ENCODE assay signal across 8 cellular contexts in the genomic region with DNA sequence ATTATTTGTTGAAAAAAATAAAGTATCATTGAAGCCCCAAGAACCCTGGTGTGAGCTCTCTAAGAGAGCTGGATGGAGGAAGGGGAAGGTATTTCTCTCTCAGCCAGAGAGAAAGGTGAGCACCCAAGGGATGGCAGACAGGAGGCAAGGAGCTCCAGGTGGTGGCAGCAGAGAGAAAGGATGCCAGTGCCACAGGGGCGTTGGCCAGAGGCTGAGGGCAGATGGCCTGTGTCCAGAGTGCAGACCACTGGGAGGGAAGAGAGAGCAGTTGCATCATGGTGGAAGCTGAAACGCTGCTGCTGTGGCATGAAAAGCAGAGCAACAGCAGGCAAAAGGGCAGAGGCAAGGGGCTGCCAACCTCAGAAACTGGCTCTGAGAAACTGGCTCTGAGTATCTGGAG. TPM values are rescaled to one million over a fixed set of nuclear protein-coding genes. Genes with fewer than 3 reads are reported as not detected.
DNase-seq lines count a peak whose midpoint lies in the region; ATAC-seq, FAIRE-seq and TF ChIP-seq lines count a peak whose summit lies in the region.

No MANE protein-coding gene starts in this region.

- no peak overlapping the region for H3K27ac Mint-ChIP-seq in activated T-helper 1 cell treated with anti-CD3 and anti-CD28 coated beads, Interleukin-12 subunit alpha, Interleukin-12 subunit beta, Interleukin-2, Interleukin-4 antibody, amounts not matched to agents 30 ng/mL and 10 ng/mL and 1 ng/mL, durations not matched to agents 14 hours and 24 hours and 36 hours

- H3K9me3 ChIP-seq in SU-DHL-6 (ENCODE audit: insufficient read depth, low read length) = no peaks in the 10 kb centered on the region
- H3K9me3 ChIP-seq in kidney (ENCODE audit: control insufficient read depth in 1 of 2, low read length in 2 of 2) = no peaks in the 10 kb centered on the region
- no peaks in the 10 kb centered on the region for H3K9me3 ChIP-seq in testis

- DNase-seq in COR-L47 (lab: John Stamatoyannopoulos, UW) (peak; percentile 39), H7 (peak; percentile 44), kidney (peak; percentile 69), testis (no peak)
- no peak for DNase-seq in activated T-helper 1 cell treated with anti-CD3 and anti-CD28 coated beads, Interleukin-12 subunit alpha, Interleukin-12 subunit beta, Interleukin-2, Interleukin-4 antibody, amounts not matched to agents 30 ng/mL and 10 ng/mL and 1 ng/mL, durations not matched to agents 14 hours and 24 hours and 36 hours (ENCODE audit: low spot score)

- H3K36me3 ChIP-seq in H7 (replicated peaks; ENCODE audit: control insufficient read depth, insufficient read depth, low read length) (no peaks in the 10 kb centered on the region), SU-DHL-6 (ENCODE audit: low read length) (no peaks in the 10 kb centered on the region), kidney (ENCODE audit: control insufficient read depth in 1 of 2, insufficient read depth in 2 of 2, low read length in 2 of 2) (no peaks in the 10 kb centered on the region), testis (ENCODE audit: low read depth, missing control alignments) (no peaks in the 10 kb centered on the region)

- H3K4me1 Mint-ChIP-seq in activated T-helper 1 cell treated with anti-CD3 and anti-CD28 coated beads, Interleukin-12 subunit alpha, Interleukin-12 subunit beta, Interleukin-2, Interleukin-4 antibody, amounts not matched to agents 30 ng/mL and 10 ng/mL and 1 ng/mL, durations not matched to agents 14 hours and 24 hours and 36 hours (ENCODE audit: low read depth) = peaks cover 36% of the 10 kb centered on the region

- ATAC-seq in GM19463 (IDR thresholded peaks at IDR 0.05; ENCODE audit: unreplicated experiment) (no peak), GM18502 (IDR thresholded peaks at IDR 0.05; ENCODE audit: poor library complexity, unreplicated experiment) (no peak)

- no peak overlapping the region for H3K9ac ChIP-seq in SU-DHL-6 (ENCODE audit: low read length)
- no peak overlapping the region for H3K9ac ChIP-seq in kidney (ENCODE audit: low read length in 2 of 2)

- H3K36me3 Mint-ChIP-seq in activated T-helper 1 cell treated with anti-CD3 and anti-CD28 coated beads, Interleukin-12 subunit alpha, Interleukin-12 subunit beta, Interleukin-2, Interleukin-4 antibody, amounts not matched to agents 30 ng/mL and 10 ng/mL and 1 ng/mL, durations not matched to agents 14 hours and 24 hours and 36 hours (ENCODE audit: low read depth) = no peaks in the 10 kb centered on the region

- H3K4me2 ChIP-seq in SU-DHL-6 (ENCODE audit: low read depth, low read length, poor library complexity, severe bottlenecking) = no peak overlapping the region

- peak; percentile 43 for TF ChIP-seq CTCF in SU-DHL-6 (IDR thresholded peaks at IDR 0.05; ENCODE audit: insufficient read depth, low read length, poor library complexity, severe bottlenecking)
- peak; percentile 53 for TF ChIP-seq CTCF in kidney (IDR thresholded peaks at IDR 0.05; ENCODE audit: borderline replicate concordance, extremely low read depth, insufficient read depth)
- no peak for TF ChIP-seq CTCF in testis (IDR thresholded peaks at IDR 0.05)

- peaks cover 26% of the 10 kb centered on the region for H3K27me3 Mint-ChIP-seq in activated T-helper 1 cell treated with anti-CD3 and anti-CD28 coated beads, Interleukin-12 subunit alpha, Interleukin-12 subunit beta, Interleukin-2, Interleukin-4 antibody, amounts not matched to agents 30 ng/mL and 10 ng/mL and 1 ng/mL, durations not matched to agents 14 hours and 24 hours and 36 hours (ENCODE audit: insufficient read depth)

- 81 to 83% methylated on average over 2 of the region's 2 CpGs for WGBS in testis, 2 donors

- no peaks in the 10 kb centered on the region for H3K9me2 ChIP-seq in SU-DHL-6 (replicated peaks; ENCODE audit: insufficient read depth, low read length)

- H3K4me1 ChIP-seq in kidney (ENCODE audit: control insufficient read depth in 1 of 2, insufficient read depth in 1 of 2, low read depth in 1 of 2, low read length in 2 of 2) (peaks cover 0 to under 1% of the 10 kb centered on the region in 2 donors), testis (peaks cover 11% of the 10 kb centered on the region)

- intact Hi-C loops in kidney (cut with DNase I) (no loop called here), testis (cut with DNase I; ENCODE audit: low total_unique reads) (no loop called here)
- intact Hi-C loops in activated T-helper 1 cell treated with anti-CD3 and anti-CD28 coated beads, Interleukin-12 subunit alpha, Interleukin-12 subunit beta, Interleukin-2, Interleukin-4 antibody, amounts not matched to agents 30 ng/mL and 10 ng/mL and 1 ng/mL, durations not matched to agents 14 hours and 24 hours and 36 hours (cut with micrococcal nuclease) = no loop called here

- no peaks in the 10 kb centered on the region for H3K79me2 ChIP-seq in SU-DHL-6 (ENCODE audit: insufficient read depth, low read length)

- FAIRE-seq in kidney (lab: Jason Lieb, UNC) = no peak

- H3K4me3 Mint-ChIP-seq in activated T-helper 1 cell treated with anti-CD3 and anti-CD28 coated beads, Interleukin-12 subunit alpha, Interleukin-12 subunit beta, Interleukin-2, Interleukin-4 antibody, amounts not matched to agents 30 ng/mL and 10 ng/mL and 1 ng/mL, durations not matched to agents 14 hours and 24 hours and 36 hours = no peak overlapping the region

- no peak overlapping the region for H3K27ac ChIP-seq in SU-DHL-6 (ENCODE audit: low read depth, low read length)
- no peak overlapping the region for H3K27ac ChIP-seq in kidney (ENCODE audit: low read depth in 2 of 2, low read length in 2 of 2)
- H3K27ac ChIP-seq in testis = no peak overlapping the region

- no peak overlapping the region for H3K4me3 ChIP-seq in H7 (ENCODE audit: insufficient read depth, low read depth, low read length)
- H3K4me3 ChIP-seq in SU-DHL-6 (ENCODE audit: insufficient read depth, low read length, poor library complexity, severe bottlenecking) = no peak overlapping the region
- H3K4me3 ChIP-seq in kidney (ENCODE audit: low read length in 2 of 2) = no peak overlapping the region
- H3K4me3 ChIP-seq in testis = no peak overlapping the region

- H3K9me3 Mint-ChIP-seq in activated T-helper 1 cell treated with anti-CD3 and anti-CD28 coated beads, Interleukin-12 subunit alpha, Interleukin-12 subunit beta, Interleukin-2, Interleukin-4 antibody, amounts not matched to agents 30 ng/mL and 10 ng/mL and 1 ng/mL, durations not matched to agents 14 hours and 24 hours and 36 hours = no peaks in the 10 kb centered on the region

- TF ChIP-seq POLR2A in testis (IDR thresholded peaks at IDR 0.05) = no peak

- H3K27me3 ChIP-seq in H7 (ENCODE audit: control insufficient read depth, insufficient read depth, low read length) (peaks cover 7% of the 10 kb centered on the region), SU-DHL-6 (ENCODE audit: low read length) (peaks cover 4% of the 10 kb centered on the region; the same call in 1 of the 2 replicates), testis (no peaks in the 10 kb centered on the region)

- no peaks in the 10 kb centered on the region for H4K20me1 ChIP-seq in SU-DHL-6 (ENCODE audit: low read depth, low read length)

- H2AFZ ChIP-seq in SU-DHL-6 (ENCODE audit: low read depth, low read length, severe bottlenecking) = no peak overlapping the region

- no peaks in the 10 kb centered on the region for H3F3A ChIP-seq in SU-DHL-6 (ENCODE audit: insufficient read depth)

RNA-seq across cellular contexts. Expression of gene SPON1, which starts 8.5 kb away (rescaled TPM):
- 3.9 and 4.6 TPM in 2 replicates for total RNA-seq in H7 (2014; rRNA removed; shearing (Covaris generic))
- total RNA-seq in kidney = 77.9 TPM
- 3.8 TPM for polyA plus RNA-seq in kidney (ENCODE audit: insufficient read depth, low read depth, low replicate concordance)
- 1 to 10 TPM; 6.9 to 7.6 TPM for total RNA-seq in testis
- 11.9 TPM for polyA plus RNA-seq in testis (ENCODE audit: insufficient read depth, low read depth, low replicate concordance)
- 0.20 and 0.29 TPM in 2 replicates for total RNA-seq in activated T-helper 1 cell treated with anti-CD3 and anti-CD28 coated beads, Interleukin-12 subunit alpha, Interleukin-12 subunit beta, Interleukin-2, Interleukin-4 antibody, amounts not matched to agents 30 ng/mL and 10 ng/mL and 1 ng/mL, durations not matched to agents 14 hours and 24 hours and 36 hours

Comparison
In these comparisons a context has a peak if more than half of its experiments do, and no peak if none do; other contexts are left out.
1. DNase-seq: peak in COR-L47 (single experiment), H7 (single experiment) and kidney (single experiment); none in testis (single experiment) and activated T-helper 1 cell treated with anti-CD3 and anti-CD28 coated beads, Interleukin-12 subunit alpha, Interleukin-12 subunit beta, Interleukin-2, Interleukin-4 antibody, amounts not matched to agents 30 ng/mL and 10 ng/mL and 1 ng/mL, durations not matched to agents 14 hours and 24 hours and 36 hours (single experiment).
2. CTCF ChIP-seq: peak in SU-DHL-6 (single experiment) and kidney (single experiment); none in testis (0 of 3).